Comparison of ENCODE assay signal across 8 cellular contexts in genomic region chr1:6486433-6487011, GRCh38. TPM values are rescaled to one million over a fixed set of nuclear protein-coding genes. Genes with fewer than 3 reads are reported as not detected.
DNase-seq lines count a peak whose midpoint lies in the region; ATAC-seq, FAIRE-seq and TF ChIP-seq lines count a peak whose summit lies in the region.

No MANE protein-coding gene starts in this region.

- no peaks in the 10 kb centered on the region for H3K9me3 ChIP-seq in HEK293 (ENCODE audit: control insufficient read depth, insufficient read depth, low read depth, low read length)
- H3K9me3 ChIP-seq in kidney (ENCODE audit: control insufficient read depth in 1 of 2, low read length in 2 of 2), result no peaks in the 10 kb centered on the region

- H3K4me3 ChIP-seq in HEK293 (ENCODE audit: low read depth, low read length) (no peak overlapping the region), kidney (ENCODE audit: low read length in 2 of 2) (no peak overlapping the region)

- TF ChIP-seq CTCF in HEK293 (tag by site-specific recombination; IDR thresholded peaks at IDR 0.05), result peak; percentile 90
- peak; percentile 87 for TF ChIP-seq CTCF in kidney (IDR thresholded peaks at IDR 0.05; ENCODE audit: borderline replicate concordance, extremely low read depth, insufficient read depth)

- POLR2A ChIA-PET in HEK293 (lab: Yijun Ruan, JAX), result interaction anchor here (0.6 kb wide), 1 partner anchor 55 kb away, joined by 8 read pairs; no protein-coding TSS in a partner anchor

- ATAC-seq in central memory CD8-positive, alpha-beta T cell (replicated peaks; ENCODE audit: extremely low read depth, poor library complexity, severe bottlenecking), result peak; percentile 76
- no peak for ATAC-seq in HG02610 (IDR thresholded peaks at IDR 0.05; ENCODE audit: unreplicated experiment)

- intact Hi-C loops in kidney (cut with DNase I), result no loop called here

- no peak for FAIRE-seq in kidney (lab: Jason Lieb, UNC)

- H3K4me3 Mint-ChIP-seq in central memory CD8-positive, alpha-beta T cell, result peak overlapping the region; percentile 62

- no peaks in the 10 kb centered on the region for H3K4me1 ChIP-seq in HEK293 (ENCODE audit: control insufficient read depth, insufficient read depth, low read length)
- peaks cover 0 to 19% of the 10 kb centered on the region in 2 donors for H3K4me1 ChIP-seq in kidney (ENCODE audit: control insufficient read depth in 1 of 2, insufficient read depth in 1 of 2, low read depth in 1 of 2, low read length in 2 of 2)

- H3K9ac ChIP-seq in kidney (ENCODE audit: low read length in 2 of 2), result no peak overlapping the region

- H3K27me3 Mint-ChIP-seq in central memory CD8-positive, alpha-beta T cell, result peaks cover 49% of the 10 kb centered on the region

- H3K27ac Mint-ChIP-seq in central memory CD8-positive, alpha-beta T cell (ENCODE audit: low read depth), result no peak overlapping the region

- CTCF ChIA-PET in HEK293 (lab: Yijun Ruan, JAX), result interaction anchor here (0.6 to 2.6 kb wide), 23 partner anchors 9 to 506 kb away, joined by 3 to 21 read pairs (median 4); partner anchors contain the start of genes CAMTA1 and NOL9

- peaks cover 18% of the 10 kb centered on the region for H3K4me1 Mint-ChIP-seq in central memory CD8-positive, alpha-beta T cell

- no peaks in the 10 kb centered on the region for H3K36me3 Mint-ChIP-seq in central memory CD8-positive, alpha-beta T cell (ENCODE audit: insufficient read depth)

- DNase-seq in CMK (ENCODE audit: low read depth) (peak; percentile 66), NCI-H446 (lab: John Stamatoyannopoulos, UW) (peak; percentile 74 to 89), kidney (peak; percentile 93)
- DNase-seq in activated CD4-positive, CD25-positive, alpha-beta regulatory T cell treated with anti-CD3 and anti-CD28 coated beads, Interleukin-2, amount 50 U/mL, for 72 hours, result peak; percentile 86
- DNase-seq in central memory CD8-positive, alpha-beta T cell (ENCODE audit: low spot score in 2 of 2), result peak; percentile 71 to 81
- peak; percentile 84 to 88 for DNase-seq in stimulated activated CD4-positive, alpha-beta T cell treated with anti-CD3 and anti-CD28 coated beads, Interleukin-1b, Interleukin-23, amount 100 ng/mL, for 4 hours (ENCODE audit: low read depth in 2 of 2)

- H3K9me3 Mint-ChIP-seq in central memory CD8-positive, alpha-beta T cell, result no peaks in the 10 kb centered on the region

- H3K27ac ChIP-seq in HEK293 (ENCODE audit: extremely low read depth, low read depth, low read length), result no peak overlapping the region
- H3K27ac ChIP-seq in kidney (ENCODE audit: low read depth in 2 of 2, low read length in 2 of 2), result no peak overlapping the region

- H3K36me3 ChIP-seq in HEK293 (ENCODE audit: control insufficient read depth in 2 of 2, insufficient read depth in 1 of 2, low read length in 2 of 2) (no peaks in the 10 kb centered on the region), kidney (ENCODE audit: control insufficient read depth in 1 of 2, insufficient read depth in 2 of 2, low read length in 2 of 2) (no peaks in the 10 kb centered on the region)

TF ChIP-seq in HEK293, 187 proteins besides CTCF, POLR2A, EP300 and RAD21 (continues in another document):
- no peak for TF ChIP-seq ZNF10 (tag by site-specific recombination; IDR thresholded peaks at IDR 0.05)
- no peak for TF ChIP-seq ZSCAN5A (tag by site-specific recombination; IDR thresholded peaks at IDR 0.05)
- no peak for TF ChIP-seq ZNF501 (tag by site-specific recombination; IDR thresholded peaks at IDR 0.05)
- 0 out of 2 replicates have a peak, but pooled peaks have one; percentile 31 for TF ChIP-seq ZNF2 (tag by site-specific recombination; IDR thresholded peaks at IDR 0.05)
- no peak for TF ChIP-seq ZNF16 (tag by site-specific recombination; IDR thresholded peaks at IDR 0.05; ENCODE audit: low read depth)
- TF ChIP-seq, protein P1, sequence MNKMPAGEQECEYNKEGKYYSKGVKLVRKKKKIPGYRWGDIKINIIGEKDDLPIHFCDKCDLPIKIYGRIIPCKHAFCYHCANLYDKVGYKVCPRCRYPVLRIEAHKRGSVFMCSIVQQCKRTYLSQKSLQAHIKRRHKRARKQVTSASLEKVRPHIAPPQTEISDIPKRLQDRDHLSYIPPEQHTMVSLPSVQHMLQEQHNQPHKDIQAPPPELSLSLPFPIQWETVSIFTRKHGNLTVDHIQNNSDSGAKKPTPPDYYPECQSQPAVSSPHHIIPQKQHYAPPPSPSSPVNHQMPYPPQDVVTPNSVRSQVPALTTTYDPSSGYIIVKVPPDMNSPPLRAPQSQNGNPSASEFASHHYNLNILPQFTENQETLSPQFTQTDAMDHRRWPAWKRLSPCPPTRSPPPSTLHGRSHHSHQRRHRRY (tag by site-specific recombination; IDR thresholded peaks at IDR 0.05), result no peak
- TF ChIP-seq TCF7L2 (IDR thresholded peaks at IDR 0.05; ENCODE audit: borderline replicate concordance, low read depth, low read length), result no peak
- no peak for TF ChIP-seq SP3 (tag by site-specific recombination; IDR thresholded peaks at IDR 0.05)
- TF ChIP-seq ZNF214 (tag by site-specific recombination; IDR thresholded peaks at IDR 0.05; ENCODE audit: borderline replicate concordance), result no peak
- TF ChIP-seq ZNF366 (tag by site-specific recombination; conservative IDR thresholded peaks at IDR 0.05), result no peak
- no peak for TF ChIP-seq ZNF140 (tag by site-specific recombination; IDR thresholded peaks at IDR 0.05)
- no peak for TF ChIP-seq ZEB2 (tag by site-specific recombination; IDR thresholded peaks at IDR 0.05)
- TF ChIP-seq ZNF654 (tag by site-specific recombination; IDR thresholded peaks at IDR 0.05; ENCODE audit: low read depth), result peak; percentile 11; the same call in 1 of the 2 replicates
- TF ChIP-seq ZNF37A (tag by site-specific recombination; IDR thresholded peaks at IDR 0.05), result no peak
- no peak for TF ChIP-seq ZBTB17 (tag by site-specific recombination; IDR thresholded peaks at IDR 0.05)
- TF ChIP-seq ZNF133 (tag by site-specific recombination; IDR thresholded peaks at IDR 0.05), result 0 out of 2 replicates have a peak, but pooled peaks have one; percentile 26
- TF ChIP-seq SP2 (tag by site-specific recombination; IDR thresholded peaks at IDR 0.05), result no peak
- no peak for TF ChIP-seq ZNF843 (tag by site-specific recombination; IDR thresholded peaks at IDR 0.05)
- TF ChIP-seq ZNF48 (tag by site-specific recombination; IDR thresholded peaks at IDR 0.05), result no peak
- TF ChIP-seq ZNF629 (tag by site-specific recombination; IDR thresholded peaks at IDR 0.05), result 0 out of 2 replicates have a peak, but pooled peaks have one; percentile 26
- peak; percentile 65 for TF ChIP-seq ZNF692 (tag by site-specific recombination; IDR thresholded peaks at IDR 0.05)
- TF ChIP-seq ZNF513 (tag by site-specific recombination; IDR thresholded peaks at IDR 0.05), result no peak
- TF ChIP-seq ZNF530 (tag by site-specific recombination; IDR thresholded peaks at IDR 0.05; ENCODE audit: low read depth), result no peak
- TF ChIP-seq, protein P2, sequence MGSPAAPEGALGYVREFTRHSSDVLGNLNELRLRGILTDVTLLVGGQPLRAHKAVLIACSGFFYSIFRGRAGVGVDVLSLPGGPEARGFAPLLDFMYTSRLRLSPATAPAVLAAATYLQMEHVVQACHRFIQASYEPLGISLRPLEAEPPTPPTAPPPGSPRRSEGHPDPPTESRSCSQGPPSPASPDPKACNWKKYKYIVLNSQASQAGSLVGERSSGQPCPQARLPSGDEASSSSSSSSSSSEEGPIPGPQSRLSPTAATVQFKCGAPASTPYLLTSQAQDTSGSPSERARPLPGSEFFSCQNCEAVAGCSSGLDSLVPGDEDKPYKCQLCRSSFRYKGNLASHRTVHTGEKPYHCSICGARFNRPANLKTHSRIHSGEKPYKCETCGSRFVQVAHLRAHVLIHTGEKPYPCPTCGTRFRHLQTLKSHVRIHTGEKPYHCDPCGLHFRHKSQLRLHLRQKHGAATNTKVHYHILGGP (tag by site-specific recombination; IDR thresholded peaks at IDR 0.05), result no peak
- no peak for TF ChIP-seq ZNF558 (tag by site-specific recombination; IDR thresholded peaks at IDR 0.05)

RNA-seq across cellular contexts. Expression of gene PLEKHG5, which starts 4.9 kb away (rescaled TPM):
- total RNA-seq in kidney, result 14.0 TPM
- 4.4 TPM for polyA plus RNA-seq in kidney (ENCODE audit: insufficient read depth, low read depth, low replicate concordance)

RNA-seq across cellular contexts. Expression of gene TNFRSF25, which starts 20.5 kb away (rescaled TPM):
- 13.8 TPM for total RNA-seq in kidney
- polyA plus RNA-seq in kidney (ENCODE audit: insufficient read depth, low read depth, low replicate concordance), result 7.6 TPM
